ENCODE assay signal across 8 cellular contexts in the genomic region with DNA sequence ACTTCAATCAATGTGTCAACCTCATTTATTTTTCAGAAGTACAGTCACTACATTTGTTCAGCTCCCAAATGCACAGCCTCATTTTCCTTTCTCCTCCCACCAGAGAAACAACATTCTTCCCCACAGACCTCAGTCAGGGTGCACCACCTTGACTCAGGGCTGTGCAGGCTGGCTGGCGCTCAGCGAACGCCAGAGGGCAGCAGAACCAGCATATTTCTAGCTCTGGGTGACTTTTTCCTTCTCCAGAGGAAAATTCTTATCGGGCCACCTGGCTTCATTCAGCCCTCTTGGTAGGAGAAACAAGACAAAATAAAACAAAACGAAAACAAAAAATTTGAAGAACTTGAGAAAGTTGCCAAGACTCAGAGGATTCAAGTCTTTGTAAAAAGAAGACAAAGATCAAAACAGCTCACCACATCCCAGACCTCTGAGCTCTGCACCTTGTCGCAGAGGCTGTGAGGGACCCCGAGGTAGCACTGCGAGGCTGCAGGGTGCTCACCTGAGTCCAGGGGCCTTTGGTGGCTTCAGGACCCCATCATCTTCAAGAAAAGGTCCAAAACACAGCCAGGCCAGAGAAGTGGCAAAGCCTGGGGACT.
A peak's percentile ranks its signal among the peaks of the same experiment; 100 is the strongest.
DNase-seq lines count a peak whose midpoint lies in the region; TF ChIP-seq lines count a peak whose summit lies in the region.

No MANE protein-coding gene starts in this region.

- H3K27me3 ChIP-seq in MM.1S (replicated peaks; ENCODE audit: insufficient read depth, low read length): no peaks in the 10 kb centered on the region
- H3K27me3 ChIP-seq in iPS DF 6.9 (ENCODE audit: control insufficient read depth, insufficient read depth, low read length): no peaks in the 10 kb centered on the region

- peak; percentile 93 for TF ChIP-seq CTCF in MM.1S (IDR thresholded peaks at IDR 0.05; ENCODE audit: low read length)

- H3K4me3 ChIP-seq in MM.1S (ENCODE audit: low read length) (no peak overlapping the region), iPS DF 6.9 (ENCODE audit: low read length) (no peak overlapping the region)

- H3K9me3 ChIP-seq in MM.1S (replicated peaks; ENCODE audit: insufficient read depth, low read length): no peaks in the 10 kb centered on the region
- H3K9me3 ChIP-seq in iPS DF 6.9 (ENCODE audit: control insufficient read depth, insufficient read depth, low read length): no peaks in the 10 kb centered on the region

- H3K36me3 ChIP-seq in MM.1S (replicated peaks; ENCODE audit: insufficient read depth, low read length) (no peaks in the 10 kb centered on the region), iPS DF 6.9 (ENCODE audit: control insufficient read depth, insufficient read depth, low read length) (no peaks in the 10 kb centered on the region)

- H3K4me1 ChIP-seq in MM.1S (ENCODE audit: low read length) (no peaks in the 10 kb centered on the region), iPS DF 6.9 (ENCODE audit: control insufficient read depth, insufficient read depth, low read length) (peaks cover 2% of the 10 kb centered on the region; the same call in 1 of the 2 replicates)

- peak in 4 of 6 experiments; percentile 6 to 21 (median 10) for DNase-seq in stimulated activated naive CD4-positive, alpha-beta T cell (lab: John Stamatoyannopoulos, UW)
- no peak for DNase-seq in stimulated activated naive CD4-positive, alpha-beta T cell treated with Interleukin-2 at 50 U/mL for 16 hours (lab: John Stamatoyannopoulos, UW)
- DNase-seq in MM.1S (peak; percentile 31), SHP77 treated with DMSO at 0.1 percent for 48 hours (lab: John Stamatoyannopoulos, UW) (peak; percentile 32), astrocyte of the hippocampus (ENCODE audit: low read depth, low spot score) (peak; percentile 75), iPS DF 6.9 (ENCODE audit: low read depth, low spot score) (peak; percentile 35), cortex of kidney (lab: John Stamatoyannopoulos, UW) (no peak)
- peak; percentile 4 to 7 for DNase-seq in stimulated activated CD4-positive, alpha-beta T cell treated with anti-CD3 and anti-CD28 coated beads, Interleukin-1b, Interleukin-23, amount 100 ng/mL, for 4 hours (ENCODE audit: low read depth in 2 of 2)

- no peaks in the 10 kb centered on the region for H3K79me2 ChIP-seq in MM.1S (ENCODE audit: low read length)

- H3K9ac ChIP-seq in MM.1S (ENCODE audit: low read length): no peak overlapping the region

- H4K20me1 ChIP-seq in MM.1S (ENCODE audit: insufficient read depth, low read length): no peaks in the 10 kb centered on the region

- H2AFZ ChIP-seq in MM.1S (ENCODE audit: low read length): no peak overlapping the region

- H3K9me2 ChIP-seq in MM.1S (replicated peaks; ENCODE audit: insufficient read depth, low read length): no peaks in the 10 kb centered on the region

- WGBS in iPS DF 6.9 (ENCODE audit: insufficient coverage, insufficient read length): no CpG with 5 or more reads among the region's 8 CpGs

- H3K4me2 ChIP-seq in MM.1S (ENCODE audit: low read depth, low read length): no peak overlapping the region

- no peaks in the 10 kb centered on the region for H3F3A ChIP-seq in MM.1S (ENCODE audit: insufficient read depth, low read length)

- H3K27ac ChIP-seq in MM.1S (ENCODE audit: low read length): no peak overlapping the region
- no peak overlapping the region for H3K27ac ChIP-seq in iPS DF 6.9 (ENCODE audit: low read length)

Comparison
In these comparisons a context has a peak if more than half of its experiments do, and no peak if none do; other contexts are left out.
1. DNase-seq: peak in stimulated activated naive CD4-positive, alpha-beta T cell (4 of 6), MM.1S (single experiment), SHP77 treated with DMSO at 0.1 percent for 48 hours (single experiment), astrocyte of the hippocampus (single experiment), iPS DF 6.9 (single experiment) and stimulated activated CD4-positive, alpha-beta T cell treated with anti-CD3 and anti-CD28 coated beads, Interleukin-1b, Interleukin-23, amount 100 ng/mL, for 4 hours (2 of 2); none in stimulated activated naive CD4-positive, alpha-beta T cell treated with Interleukin-2 at 50 U/mL for 16 hours (single experiment) and cortex of kidney (single experiment).